8 cellular contexts compared by ENCODE assay signal in genomic region chr12:104064031-104064841, GRCh38. TPM values are rescaled to one million over a fixed set of nuclear protein-coding genes. Genes with fewer than 3 reads are reported as not detected.
DNase-seq lines count a peak whose midpoint lies in the region; ATAC-seq and TF ChIP-seq lines count a peak whose summit lies in the region.

HCFC2 (plus strand) TSS chr12:104064531; CDS start chr12:104064561, 30 bp downstream.

- H3K9me3 ChIP-seq in right cardiac atrium (ENCODE audit: control insufficient read depth, low read length): no peaks in the 10 kb centered on the region
- no peaks in the 10 kb centered on the region for H3K9me3 ChIP-seq in vagina

- peak within 1 kb of the TSS; percentile 86 for H3K27ac Mint-ChIP-seq in T-helper 1 cell treated with Interleukin-12 subunit alpha and Interleukin-12 subunit beta and Interleukin-4 antibody, amounts not matched to agents 30 μg/mL and 1 μg/mL, for 36 hours

- peak; percentile 99 for DNase-seq in GM13977 (ENCODE audit: low spot score)
- DNase-seq in NCI-H1436 treated with DMSO at 0.1 percent for 48 hours (lab: John Stamatoyannopoulos, UW): peak; percentile 20
- DNase-seq in amygdala (lab: John Stamatoyannopoulos, UW): peak; percentile 47 to 94 (median 86)
- DNase-seq in right cardiac atrium: peak; percentile 94 to 97 (median 97)
- no peak for DNase-seq in vagina (ENCODE audit: extremely low spot score in 2 of 2)

- in situ Hi-C loops in GM13977 (cut with MboI; ENCODE audit: low pct_unique_long_range_greater_than_20kb, low sequenced_read_pairs, unreplicated experiment): no loop called here

- intact Hi-C loops in right cardiac atrium (cut with DNase I) (loop anchor here in 3 of 4 donors (5.0 to 10.0 kb wide), 2 partner anchors 99 to 107 kb away; partner anchors contain the start of gene TDG (in 2 of the 3)), vagina (cut with DNase I) (no loop called here)

- H3K9me3 Mint-ChIP-seq in T-helper 1 cell treated with Interleukin-12 subunit alpha and Interleukin-12 subunit beta and Interleukin-4 antibody, amounts not matched to agents 30 μg/mL and 1 μg/mL, for 36 hours: no peaks in the 10 kb centered on the region

- ATAC-seq in HG02840 (IDR thresholded peaks at IDR 0.05; ENCODE audit: low FRiP score, unreplicated experiment) (peak; percentile 85), right cardiac atrium (peak; percentile 99)

- TF ChIP-seq POLR2A in vagina (IDR thresholded peaks at IDR 0.05): peak in 1 of 2 donors; percentile 76

- H3K9ac ChIP-seq in rectal smooth muscle tissue (ENCODE audit: low read length): peak within 1 kb of the TSS; percentile 90

- H3K4me3 ChIP-seq in right cardiac atrium (ENCODE audit: low read length): peak within 1 kb of the TSS; percentile 86
- peak within 1 kb of the TSS; percentile 89 for H3K4me3 ChIP-seq in rectal smooth muscle tissue (ENCODE audit: low read length)
- peak within 1 kb of the TSS; percentile 59 to 78 for H3K4me3 ChIP-seq in vagina

- H3K4me1 ChIP-seq in right cardiac atrium (ENCODE audit: control insufficient read depth, insufficient read depth, low read length) (no peaks in the 10 kb centered on the region), rectal smooth muscle tissue (ENCODE audit: control insufficient read depth, insufficient read depth, low read length) (peaks cover 13% of the 10 kb centered on the region), vagina (peaks cover 29% of the 10 kb centered on the region)

- no peak for TF ChIP-seq CTCF in GM13977 (IDR thresholded peaks at IDR 0.05; ENCODE audit: extremely low read depth, insufficient read depth, missing control alignments)
- no peak for TF ChIP-seq CTCF in vagina (IDR thresholded peaks at IDR 0.05)

- H3K4me3 Mint-ChIP-seq in T-helper 1 cell treated with Interleukin-12 subunit alpha and Interleukin-12 subunit beta and Interleukin-4 antibody, amounts not matched to agents 30 μg/mL and 1 μg/mL, for 36 hours: peak within 1 kb of the TSS; percentile 89

- under 1% methylated on average over 74 of the region's 74 CpGs for WGBS in right cardiac atrium

- H3K4me1 Mint-ChIP-seq in T-helper 1 cell treated with Interleukin-12 subunit alpha and Interleukin-12 subunit beta and Interleukin-4 antibody, amounts not matched to agents 30 μg/mL and 1 μg/mL, for 36 hours (ENCODE audit: low read depth): peaks cover 24% of the 10 kb centered on the region

- H3K36me3 Mint-ChIP-seq in T-helper 1 cell treated with Interleukin-12 subunit alpha and Interleukin-12 subunit beta and Interleukin-4 antibody, amounts not matched to agents 30 μg/mL and 1 μg/mL, for 36 hours (ENCODE audit: low read depth): peaks cover 10% of the 10 kb centered on the region

- no peaks in the 10 kb centered on the region for H3K27me3 ChIP-seq in right cardiac atrium (ENCODE audit: control insufficient read depth, insufficient read depth)
- H3K27me3 ChIP-seq in rectal smooth muscle tissue (ENCODE audit: control insufficient read depth, insufficient read depth, low read length): no peaks in the 10 kb centered on the region
- no peaks in the 10 kb centered on the region for H3K27me3 ChIP-seq in vagina

- H3K27ac ChIP-seq in right cardiac atrium (ENCODE audit: low read length) (peak within 1 kb of the TSS; percentile 82), rectal smooth muscle tissue (ENCODE audit: low read depth, low read length) (peak within 1 kb of the TSS; percentile 91), vagina (peak within 1 kb of the TSS; percentile 95)

- no peaks in the 10 kb centered on the region for H3K36me3 ChIP-seq in rectal smooth muscle tissue (ENCODE audit: control insufficient read depth, insufficient read depth, low read length)
- H3K36me3 ChIP-seq in vagina: peaks cover 0 to 4% of the 10 kb centered on the region in 2 donors

- H3K27me3 Mint-ChIP-seq in T-helper 1 cell treated with Interleukin-12 subunit alpha and Interleukin-12 subunit beta and Interleukin-4 antibody, amounts not matched to agents 30 μg/mL and 1 μg/mL, for 36 hours (ENCODE audit: low read depth): peaks cover 36% of the 10 kb centered on the region

RNA-seq across cellular contexts. Expression of gene HCFC2, which starts in this region (rescaled TPM):
- 10 to 100 TPM; 10.2 to 11.0 (median 10.6) TPM for total RNA-seq in right cardiac atrium
- polyA plus RNA-seq in right cardiac atrium: 4.1 TPM
- total RNA-seq in vagina: 28.7 TPM

Comparison
In these comparisons a context has a peak if more than half of its experiments do, and no peak if none do; other contexts are left out.
1. DNase-seq: peak in GM13977 (single experiment), NCI-H1436 treated with DMSO at 0.1 percent for 48 hours (single experiment), amygdala (56 of 56) and right cardiac atrium (3 of 3); none in vagina (0 of 2).
2. Peak in every context shown above with its lines, with median percentiles within 50 percentile points of each other: H3K27ac ChIP-seq and H3K4me3 ChIP-seq.